Comparison of ENCODE assay signal across 17 cellular contexts in genomic region chr4:75135068-75135825, GRCh38.
A peak's percentile ranks its signal among the peaks of the same experiment; 100 is the strongest.
DNase-seq lines count a peak whose midpoint lies in the region; ATAC-seq and TF ChIP-seq lines count a peak whose summit lies in the region.
"Had no signal": no experiment of that assay in that cellular context is flagged by ENCODE, and none has a peak within 500 bp of the region (broad histone marks: within the 10 kb centered on the region; RNA-seq: fewer than 3 reads in every experiment).

No MANE protein-coding gene starts in this region.

- peak; percentile 56 for DNase-seq in GM12865 (ENCODE audit: low read depth)
- no peak for DNase-seq in vagina (ENCODE audit: extremely low spot score in 2 of 2)
- no peak for DNase-seq in GM10248 (ENCODE audit: extremely low spot score)
- no peak for DNase-seq in activated T-cell treated with anti-CD3 and anti-CD28 coated beads for 4 hours
- DNase-seq: activated CD8-positive, alpha-beta memory T cell treated with anti-CD3 and anti-CD28 coated beads for 24 hours; esophagus squamous epithelium; hypothalamus; NCI-H2107; NK-92 treated with Interleukin-12 subunit alpha and Interleukin-12 subunit beta, amount 100 ng/mL, for 24 hours; SK-N-SH; stimulated activated CD4-positive, alpha-beta T cell treated with anti-CD3 and anti-CD28 coated beads, Interleukin-15, amount 100 ng/mL, for 24 hours had no signal

- TF ChIP-seq CTCF in GM12865 (IDR thresholded peaks at IDR 0.05; ENCODE audit: insufficient read depth, low read depth, low read length, missing control alignments) (no peak), OCI-LY1 (IDR thresholded peaks at IDR 0.05; ENCODE audit: low read length) (no peak), vagina (IDR thresholded peaks at IDR 0.05) (no peak), GM10248 (IDR thresholded peaks at IDR 0.05; ENCODE audit: control extremely low read depth, extremely low read depth, low read depth, missing control alignments) (no peak)

- H3K4me2 ChIP-seq in OCI-LY1 (ENCODE audit: low read length), result peak overlapping the region; percentile 26; the same call in 1 of the 2 replicates
- H3K4me2 ChIP-seq: SK-N-SH had no signal

- H3K9ac ChIP-seq in OCI-LY1 (ENCODE audit: low read length), result no peak overlapping the region
- H3K9ac ChIP-seq: SK-N-SH had no signal

- CTCF ChIA-PET in GM10248 (lab: Yijun Ruan, JAX), result no interaction called here

- H3K27ac ChIP-seq in OCI-LY1 (ENCODE audit: low read depth, low read length, poor library complexity, severe bottlenecking) (peak overlapping the region; percentile 14), vagina (no peak overlapping the region)
- H3K27ac ChIP-seq: esophagus squamous epithelium, prostate gland, thoracic aorta had no signal

- ATAC-seq in GM19351 (IDR thresholded peaks at IDR 0.05; ENCODE audit: unreplicated experiment) (peak; percentile 85), HG02885 (IDR thresholded peaks at IDR 0.05; ENCODE audit: poor library complexity, unreplicated experiment) (peak; percentile 86), HG03521 (IDR thresholded peaks at IDR 0.05; ENCODE audit: unreplicated experiment) (no peak)

- no peak overlapping the region for H2AFZ ChIP-seq in OCI-LY1 (ENCODE audit: low read length)

- TF ChIP-seq POLR2A in vagina (IDR thresholded peaks at IDR 0.05), result no peak

- no peaks in the 10 kb centered on the region for H3K9me3 ChIP-seq in OCI-LY1 (ENCODE audit: low read length)
- H3K9me3 ChIP-seq in vagina, result no peaks in the 10 kb centered on the region
- H3K9me3 ChIP-seq: esophagus squamous epithelium, prostate gland, SK-N-SH, thoracic aorta had no signal

- no peaks in the 10 kb centered on the region for H3K9me2 ChIP-seq in OCI-LY1 (ENCODE audit: low read depth, low read length)
- H3K9me2 ChIP-seq: SK-N-SH had no signal

- H3K27me3 ChIP-seq in OCI-LY1 (ENCODE audit: insufficient read depth, low read length) (no peaks in the 10 kb centered on the region), vagina (no peaks in the 10 kb centered on the region)
- H3K27me3 ChIP-seq: esophagus squamous epithelium had no signal

- H3F3A ChIP-seq in OCI-LY1 (ENCODE audit: insufficient read depth, low read length), result no peaks in the 10 kb centered on the region

- H3K36me3 ChIP-seq in OCI-LY1 (ENCODE audit: insufficient read depth, low read length), result no peaks in the 10 kb centered on the region
- no peaks in the 10 kb centered on the region for H3K36me3 ChIP-seq in vagina
- H3K36me3 ChIP-seq: esophagus squamous epithelium, prostate gland, thoracic aorta had no signal

- no peaks in the 10 kb centered on the region for H3K79me2 ChIP-seq in OCI-LY1 (ENCODE audit: insufficient read depth, low read length)

- H3K4me1 ChIP-seq in OCI-LY1 (ENCODE audit: insufficient read depth, low read length, severe bottlenecking) (peaks cover 30% of the 10 kb centered on the region), vagina (no peaks in the 10 kb centered on the region)
- H3K4me1 ChIP-seq: esophagus squamous epithelium, prostate gland had no signal

- intact Hi-C loops in vagina (cut with DNase I), result no loop called here

- POLR2A ChIA-PET in GM10248 (lab: Yijun Ruan, JAX), result no interaction called here

- no peak overlapping the region for H3K4me3 ChIP-seq in GM12865 (ENCODE audit: low read depth, low read length)
- no peak overlapping the region for H3K4me3 ChIP-seq in OCI-LY1 (ENCODE audit: low read depth, low read length, poor library complexity, severe bottlenecking)
- no peak overlapping the region for H3K4me3 ChIP-seq in vagina
- H3K4me3 ChIP-seq: esophagus squamous epithelium, prostate gland, thoracic aorta had no signal

- H4K20me1 ChIP-seq in OCI-LY1 (ENCODE audit: insufficient read depth, low read length), result no peaks in the 10 kb centered on the region
